Comparison of ENCODE assay signal across 8 cellular contexts in genomic region chr3:58008140-58009025, GRCh38. TPM values are rescaled to one million over a fixed set of nuclear protein-coding genes. Genes with fewer than 3 reads are reported as not detected.
DNase-seq lines count a peak whose midpoint lies in the region; ATAC-seq and TF ChIP-seq lines count a peak whose summit lies in the region.

Gene FLNB (plus strand): TSS chr3:58008422. CDS start chr3:58008565, 143 bp downstream.

- H3K36me3 ChIP-seq in DND-41 (ENCODE audit: insufficient read depth, low read length), result peaks cover 12% of the 10 kb centered on the region; the same call in 1 of the 2 replicates
- H3K36me3 ChIP-seq in Karpas-422 (ENCODE audit: insufficient read depth, low read length), result no peaks in the 10 kb centered on the region

- H3K4me1 ChIP-seq in DND-41 (ENCODE audit: insufficient read depth, low read length) (peaks cover 53% of the 10 kb centered on the region), Karpas-422 (ENCODE audit: low read length) (peaks cover 13% of the 10 kb centered on the region)

- peaks cover 22% of the 10 kb centered on the region; the same call in 1 of the 2 replicates for H4K20me1 ChIP-seq in DND-41 (ENCODE audit: insufficient read depth, low read length)
- peaks cover 5% of the 10 kb centered on the region; the same call in 1 of the 2 replicates for H4K20me1 ChIP-seq in Karpas-422 (ENCODE audit: insufficient read depth, low read depth, low read length)

- ATAC-seq in DND-41 (ENCODE audit: insufficient read depth, low read depth), result peak; percentile 74
- ATAC-seq in GM21526 (IDR thresholded peaks at IDR 0.05; ENCODE audit: low FRiP score, unreplicated experiment), result peak; percentile 68
- ATAC-seq in sciatic nerve, result peak; percentile 82

- no peaks in the 10 kb centered on the region for H3K27me3 ChIP-seq in DND-41 (ENCODE audit: insufficient read depth, low read length, poor library complexity)
- H3K27me3 ChIP-seq in Karpas-422 (ENCODE audit: low read length), result no peaks in the 10 kb centered on the region

- no peaks in the 10 kb centered on the region for H3K9me2 ChIP-seq in Karpas-422 (replicated peaks; ENCODE audit: insufficient read depth, low read length)

- peak within 1 kb of the TSS; percentile 85 for H3K4me2 ChIP-seq in DND-41 (ENCODE audit: insufficient read depth, low read length)
- peak within 1 kb of the TSS; percentile 78 for H3K4me2 ChIP-seq in Karpas-422 (ENCODE audit: low read depth, low read length, poor library complexity, severe bottlenecking)

- H2AFZ ChIP-seq in DND-41 (ENCODE audit: low read depth, low read length), result peak within 1 kb of the TSS; percentile 91
- peak within 1 kb of the TSS; percentile 86 for H2AFZ ChIP-seq in Karpas-422 (ENCODE audit: low read length)

- DNase-seq in DND-41 (peak; percentile 83), Karpas-422 (peak; percentile 92), T1000 (lab: John Stamatoyannopoulos, UW) (peak; percentile 85), astrocyte of the hippocampus (ENCODE audit: low read depth, low spot score) (peak; percentile 91), hippocampal formation (lab: John Stamatoyannopoulos, UW) (peak; percentile 50 to 69), sciatic nerve (ENCODE audit: low spot score) (peak; percentile 81), NCI-H187 treated with DMSO at 0.1 percent for 48 hours (lab: John Stamatoyannopoulos, UW) (no peak)

- H3K79me2 ChIP-seq in DND-41 (ENCODE audit: insufficient read depth, low read length) (peaks cover 50% of the 10 kb centered on the region), Karpas-422 (ENCODE audit: low read length) (no peaks in the 10 kb centered on the region)

- peak; percentile 87 for TF ChIP-seq CTCF in DND-41 (IDR thresholded peaks at IDR 0.05; ENCODE audit: borderline replicate concordance, extremely low read depth, low read length, poor library complexity, severe bottlenecking)

- H3K9me3 ChIP-seq in DND-41 (ENCODE audit: insufficient read depth, low read length, severe bottlenecking) (no peaks in the 10 kb centered on the region), Karpas-422 (ENCODE audit: low read length) (no peaks in the 10 kb centered on the region)

- H3K4me3 ChIP-seq in DND-41 (ENCODE audit: low read depth in 1 of 2, low read length in 2 of 2), result peak within 1 kb of the TSS; percentile 44 to 75
- peak within 1 kb of the TSS; percentile 75 for H3K4me3 ChIP-seq in Karpas-422 (ENCODE audit: low read length)

- intact Hi-C loops in sciatic nerve (cut with DNase I), result loop anchor here (5.0 kb wide), 1 partner anchor 169 kb away; no protein-coding TSS in a partner anchor

- peak within 1 kb of the TSS; percentile 85 for H3K27ac ChIP-seq in DND-41 (ENCODE audit: low read length)
- H3K27ac ChIP-seq in Karpas-422 (ENCODE audit: low read length), result no peak within 1 kb of the TSS

- H3K9ac ChIP-seq in DND-41 (ENCODE audit: low read depth, low read length), result peak within 1 kb of the TSS; percentile 72
- H3K9ac ChIP-seq in Karpas-422 (ENCODE audit: low read length), result peak within 1 kb of the TSS; percentile 82

RNA-seq across cellular contexts. Expression of gene FLNB, which starts in this region (rescaled TPM):
- total RNA-seq in Karpas-422 (2014; rRNA removed; shearing (Covaris generic); ENCODE audit: low replicate concordance), result 14.1 and 14.2 TPM in 2 replicates
- total RNA-seq in sciatic nerve, result 514 TPM

Comparison
In these comparisons a context has a peak if more than half of its experiments do, and no peak if none do; other contexts are left out.
1. RNA of gene FLNB (total RNA-seq): 514 TPM in sciatic nerve (single experiment); 14.1 to 14.2 TPM in Karpas-422; every median in the first group is over 10 times any median in the second.
2. Peak in every context shown above with its lines, with median percentiles within 50 percentile points of each other: ATAC-seq.